Comparison of ENCODE assay signal across 11 cellular contexts in the genomic region with DNA sequence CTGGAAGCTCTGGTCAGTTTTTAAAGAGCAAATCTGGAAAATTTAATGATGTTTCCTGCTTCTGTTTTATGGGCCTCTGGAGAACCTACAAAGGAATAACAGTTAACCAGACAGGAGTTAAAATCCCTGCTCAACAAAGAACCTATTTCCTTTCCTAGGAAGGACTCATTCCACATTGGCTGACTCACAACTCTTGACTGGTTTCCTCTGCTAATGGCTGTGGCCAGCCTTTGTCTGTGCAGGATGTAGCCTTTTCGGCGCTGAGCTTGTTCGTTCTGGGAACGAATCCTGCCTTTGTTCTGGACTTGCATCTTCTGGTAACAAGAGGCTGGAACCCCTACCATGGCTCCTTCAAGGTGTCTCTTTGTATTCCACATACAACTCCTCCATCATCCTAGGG.
DNase-seq lines count a peak whose midpoint lies in the region; ATAC-seq and TF ChIP-seq lines count a peak whose summit lies in the region.
"Had no signal": no experiment of that assay in that cellular context is flagged by ENCODE, and none has a peak within 500 bp of the region (broad histone marks: within the 10 kb centered on the region; RNA-seq: fewer than 3 reads in every experiment).

No MANE protein-coding gene starts in this region.

- no peak overlapping the region for H3K4me2 ChIP-seq in mesenchymal stem cell (ENCODE audit: low read length, poor library complexity, severe bottlenecking)

- peak in 1 of 2 donors; percentile 30 for TF ChIP-seq EP300 in tibial nerve (IDR thresholded peaks at IDR 0.05)

- H3K4ac ChIP-seq in mesenchymal stem cell (ENCODE audit: low read depth in 1 of 2, low read length in 2 of 2) = no peak overlapping the region

- ATAC-seq in HG03439 (IDR thresholded peaks at IDR 0.05; ENCODE audit: unreplicated experiment) = no peak

- no peak overlapping the region for H3K9ac ChIP-seq in mesenchymal stem cell (ENCODE audit: low read length)

- H3K4me1 ChIP-seq in A673 (ENCODE audit: insufficient read depth, low read length, poor library complexity, severe bottlenecking) (peaks cover 15% of the 10 kb centered on the region), mesenchymal stem cell (ENCODE audit: control insufficient read depth, insufficient read depth, low read depth, low read length) (peaks cover 4% of the 10 kb centered on the region), tibial nerve (peaks cover 0 to 11% (median 0%) of the 10 kb centered on the region in 4 donors)

- WGBS in mesenchymal stem cell = 12% methylated on average over 4 of the region's 4 CpGs
- WGBS in tibial nerve, 2 donors = 25 to 30% methylated on average over 4 of the region's 4 CpGs

- peak overlapping the region in 1 of 2 experiments; percentile 11 for H2BK12ac ChIP-seq in mesenchymal stem cell (ENCODE audit: low read length in 2 of 2)

- H2BK5ac ChIP-seq in mesenchymal stem cell (ENCODE audit: low read depth, low read length, poor library complexity, severe bottlenecking) = no peak overlapping the region

- H3K27ac ChIP-seq in A673 (ENCODE audit: low read depth, low read length, poor library complexity, severe bottlenecking) = no peak overlapping the region
- no peak overlapping the region for H3K27ac ChIP-seq in mesenchymal stem cell (ENCODE audit: low read length, poor library complexity, severe bottlenecking)
- H3K27ac ChIP-seq in tibial nerve = peak overlapping the region in 2 of 4 donors; percentile 1 to 52

- no peaks in the 10 kb centered on the region for H3K9me3 ChIP-seq in A673 (ENCODE audit: low read depth, low read length, poor library complexity, severe bottlenecking)
- H3K9me3 ChIP-seq in mesenchymal stem cell (ENCODE audit: control insufficient read depth, low read length) = no peaks in the 10 kb centered on the region
- no peaks in the 10 kb centered on the region for H3K9me3 ChIP-seq in tibial nerve

- H2AFZ ChIP-seq in mesenchymal stem cell (ENCODE audit: low read depth, low read length) = peak overlapping the region; percentile 54

- no peaks in the 10 kb centered on the region for H3K79me1 ChIP-seq in mesenchymal stem cell (replicated peaks; ENCODE audit: low read length, poor library complexity, severe bottlenecking)

- no peak overlapping the region for H4K91ac ChIP-seq in mesenchymal stem cell (ENCODE audit: low read length)

- H3K27me3 ChIP-seq in A673 (replicated peaks; ENCODE audit: insufficient read depth, low read depth, low read length, poor library complexity) (no peaks in the 10 kb centered on the region), mesenchymal stem cell (ENCODE audit: control insufficient read depth in 1 of 2, insufficient read depth in 1 of 2, low read length in 2 of 2) (peaks cover 0 to 27% of the 10 kb centered on the region in 2 experiments), tibial nerve (peaks cover 0 to 4% of the 10 kb centered on the region in 2 donors)

- intact Hi-C loops in A673 (cut with micrococcal nuclease; ENCODE audit: unreplicated experiment) = no loop called here

- peak overlapping the region; percentile 19 to 37 for H3K18ac ChIP-seq in mesenchymal stem cell (ENCODE audit: low read depth in 1 of 2, low read length in 2 of 2)

- POLR2A ChIA-PET in A673 (lab: Charles Lee; ENCODE audit: low non-redundant PET) = interaction anchor here (0.7 kb wide), 1 partner anchor 137 kb away, joined by 3 read pairs; no protein-coding TSS in a partner anchor

- no peak overlapping the region for H3K23ac ChIP-seq in mesenchymal stem cell (ENCODE audit: low read length in 2 of 2)

- BruUV-seq in A673 (replicated peaks; lab: Mats Ljungman, UMichigan) = no TSS peak

- CTCF ChIA-PET in A673 (lab: Charles Lee) = no interaction called here

- TF ChIP-seq CTCF in A673 (conservative IDR thresholded peaks at IDR 0.05; ENCODE audit: low read depth, low read length) = no peak
- TF ChIP-seq CTCF in choroid plexus epithelial cell (conservative IDR thresholded peaks at IDR 0.05; ENCODE audit: low read depth, low read length) = no peak
- no peak for TF ChIP-seq CTCF in tibial nerve (IDR thresholded peaks at IDR 0.05)

- H2BK15ac ChIP-seq in mesenchymal stem cell (ENCODE audit: low read depth, poor library complexity, severe bottlenecking) = no peak overlapping the region

- no peak for TF ChIP-seq POLR2A in tibial nerve (IDR thresholded peaks at IDR 0.05)

- H3K4me3 ChIP-seq in A673 (ENCODE audit: low read depth, low read length, poor library complexity, severe bottlenecking) = no peak overlapping the region
- no peak overlapping the region for H3K4me3 ChIP-seq in choroid plexus epithelial cell (ENCODE audit: low read depth, low read length)
- H3K4me3 ChIP-seq in mesenchymal stem cell (ENCODE audit: insufficient read depth in 1 of 2, low read depth in 1 of 2, low read length in 2 of 2) = no peak overlapping the region
- no peak overlapping the region for H3K4me3 ChIP-seq in tibial nerve
- H3K4me3 ChIP-seq: lung had no signal

- peak overlapping the region; percentile 45 for H4K8ac ChIP-seq in mesenchymal stem cell (ENCODE audit: low read length)

- no peak overlapping the region for H3K14ac ChIP-seq in mesenchymal stem cell (ENCODE audit: low read length in 2 of 2)

- H2BK120ac ChIP-seq in mesenchymal stem cell (ENCODE audit: low read depth, low read length) = no peak overlapping the region

- DNase-seq in A673 (ENCODE audit: low spot score) (peak; percentile 84), LoVo (ENCODE audit: low spot score) (peak; percentile 32), choroid plexus epithelial cell (ENCODE audit: low read depth) (peak; percentile 59), mesenchymal stem cell (peak; percentile 64), tibial nerve (ENCODE audit: low spot score in 2 of 2) (no peak), occipital lobe (lab: John Stamatoyannopoulos, UW) (no peak), DMS79 (lab: John Stamatoyannopoulos, UW) (no peak)
- DNase-seq: effector CD8-positive, alpha-beta T cell; NCI-H2081 treated with DMSO at 0.1 percent for 48 hours had no signal

- no peaks in the 10 kb centered on the region for H3K36me3 ChIP-seq in A673 (ENCODE audit: insufficient read depth, low read length, poor library complexity, severe bottlenecking)
- H3K36me3 ChIP-seq in mesenchymal stem cell (ENCODE audit: control insufficient read depth in 1 of 2, insufficient read depth in 2 of 2, low read depth in 1 of 2, low read length in 2 of 2) = no peaks in the 10 kb centered on the region
- no peaks in the 10 kb centered on the region for H3K36me3 ChIP-seq in tibial nerve

- H2AK5ac ChIP-seq in mesenchymal stem cell (ENCODE audit: low read length, severe bottlenecking) = no peak overlapping the region

Comparison
In these comparisons a context has a peak if more than half of its experiments do, and no peak if none do; other contexts are left out.
1. DNase-seq: peak in A673 (single experiment), LoVo (single experiment), choroid plexus epithelial cell (single experiment) and mesenchymal stem cell (single experiment); none in tibial nerve (0 of 2), occipital lobe (single experiment) and DMS79 (single experiment).